In genomic region chr9:134278286-134278685, GRCh38 we compare ENCODE assay signal across 1 cellular context.
TF ChIP-seq lines count a peak whose summit lies in the region.

No MANE protein-coding gene starts in this region.

TF ChIP-seq in HepG2, 621 proteins besides CTCF, POLR2A, EP300 and RAD21:
- TF ChIP-seq RBAK (CRISPR knock-in tag; IDR thresholded peaks at IDR 0.05) (peak; percentile 93), RBFOX2 (IDR thresholded peaks at IDR 0.05; ENCODE audit: low read depth, low read length) (no peak)
